ENCODE assay signal across 8 cellular contexts in genomic region chr18:11980148-11980554, GRCh38. TPM values are rescaled to one million over a fixed set of nuclear protein-coding genes. Genes with fewer than 3 reads are reported as not detected.
DNase-seq lines count a peak whose midpoint lies in the region; ATAC-seq and TF ChIP-seq lines count a peak whose summit lies in the region.

No MANE protein-coding gene starts in this region.

- peak overlapping the region; percentile 87 for H3K4me3 Mint-ChIP-seq in activated CD8-positive, alpha-beta memory T cell treated with anti-CD3 and anti-CD28 coated beads, Interleukin-2, amount 10 ng/mL, durations not matched to agents 7 days and 5 days
- H3K4me3 Mint-ChIP-seq in activated T-helper 17 cell treated with anti-CD3 and anti-CD28 coated beads, Interleukin-2, amount 50 U/mL, for 72 hours = peak overlapping the region; percentile 91

- no peak for ATAC-seq in activated CD8-positive, alpha-beta memory T cell treated with anti-CD3 and anti-CD28 coated beads, Interleukin-2, amount 10 ng/mL, durations not matched to agents 7 days and 5 days
- ATAC-seq in activated T-helper 17 cell treated with anti-CD3 and anti-CD28 coated beads, Interleukin-2, amount 50 U/mL, for 72 hours (replicated peaks) = no peak
- no peak for ATAC-seq in GM18498 (IDR thresholded peaks at IDR 0.05; ENCODE audit: unreplicated experiment)

- intact Hi-C loops in tibial artery (cut with DNase I; ENCODE audit: low total_unique reads) = loop anchor here (5.0 kb wide), 1 partner anchor 33 kb away; no protein-coding TSS in a partner anchor

- H3K36me3 ChIP-seq in kidney epithelial cell (ENCODE audit: control insufficient read depth, insufficient read depth, low read length) = no peaks in the 10 kb centered on the region
- H3K36me3 ChIP-seq in tibial artery = no peaks in the 10 kb centered on the region

- no peaks in the 10 kb centered on the region for H3K27me3 ChIP-seq in kidney epithelial cell (ENCODE audit: control insufficient read depth, insufficient read depth, low read length)
- no peaks in the 10 kb centered on the region for H3K27me3 ChIP-seq in tibial artery

- H3K36me3 Mint-ChIP-seq in activated CD8-positive, alpha-beta memory T cell treated with anti-CD3 and anti-CD28 coated beads, Interleukin-2, amount 10 ng/mL, durations not matched to agents 7 days and 5 days = no peaks in the 10 kb centered on the region
- no peaks in the 10 kb centered on the region for H3K36me3 Mint-ChIP-seq in activated T-helper 17 cell treated with anti-CD3 and anti-CD28 coated beads, Interleukin-2, amount 50 U/mL, for 72 hours (ENCODE audit: low read depth)

- TF ChIP-seq CTCF in kidney epithelial cell (IDR thresholded peaks at IDR 0.05; ENCODE audit: insufficient read depth, low read length, poor library complexity, severe bottlenecking) (no peak), tibial artery (IDR thresholded peaks at IDR 0.05) (no peak)

- CTCF ChIA-PET in activated CD8-positive, alpha-beta memory T cell treated with anti-CD3 and anti-CD28 coated beads, Interleukin-2, amount 10 ng/mL, durations not matched to agents 7 days and 5 days (lab: Charles Lee) = interaction anchor here (0.7 to 3.1 kb wide), 7 partner anchors 15 to 292 kb away, joined by 3 to 13 read pairs (median 4); no protein-coding TSS in a partner anchor

- no peaks in the 10 kb centered on the region for H3K9me3 Mint-ChIP-seq in activated CD8-positive, alpha-beta memory T cell treated with anti-CD3 and anti-CD28 coated beads, Interleukin-2, amount 10 ng/mL, durations not matched to agents 7 days and 5 days (ENCODE audit: low read depth)
- no peaks in the 10 kb centered on the region for H3K9me3 Mint-ChIP-seq in activated T-helper 17 cell treated with anti-CD3 and anti-CD28 coated beads, Interleukin-2, amount 50 U/mL, for 72 hours

- H3K27me3 Mint-ChIP-seq in activated CD8-positive, alpha-beta memory T cell treated with anti-CD3 and anti-CD28 coated beads, Interleukin-2, amount 10 ng/mL, durations not matched to agents 7 days and 5 days = peaks cover 3% of the 10 kb centered on the region
- H3K27me3 Mint-ChIP-seq in activated T-helper 17 cell treated with anti-CD3 and anti-CD28 coated beads, Interleukin-2, amount 50 U/mL, for 72 hours = no peaks in the 10 kb centered on the region

- no peak for DNase-seq in activated CD8-positive, alpha-beta memory T cell treated with anti-CD3 and anti-CD28 coated beads, Interleukin-2, amount 10 ng/mL, durations not matched to agents 7 days and 5 days
- no peak for DNase-seq in activated CD8-positive, alpha-beta memory T cell treated with anti-CD3 and anti-CD28 coated beads, Interleukin-2, amount 50 U/mL, for 4 hours
- DNase-seq in kidney epithelial cell (ENCODE audit: low read depth) (no peak), tibial artery (peak in 1 of 2 donors; percentile 32), NCI-H2196 (lab: John Stamatoyannopoulos, UW; ENCODE audit: unreplicated experiment) (no peak), T-helper 9 cell (no peak)

- peak overlapping the region; percentile 61 for H3K4me3 ChIP-seq in kidney epithelial cell (ENCODE audit: low read depth, low read length)
- peak overlapping the region; percentile 75 to 88 for H3K4me3 ChIP-seq in tibial artery

- peaks cover 22% of the 10 kb centered on the region for H3K4me1 Mint-ChIP-seq in activated CD8-positive, alpha-beta memory T cell treated with anti-CD3 and anti-CD28 coated beads, Interleukin-2, amount 10 ng/mL, durations not matched to agents 7 days and 5 days
- H3K4me1 Mint-ChIP-seq in activated T-helper 17 cell treated with anti-CD3 and anti-CD28 coated beads, Interleukin-2, amount 50 U/mL, for 72 hours = peaks cover 4% of the 10 kb centered on the region

- peak overlapping the region; percentile 89 to 96 for H3K27ac ChIP-seq in tibial artery

- H3K9me3 ChIP-seq in tibial artery = no peaks in the 10 kb centered on the region

- H3K27ac Mint-ChIP-seq in activated CD8-positive, alpha-beta memory T cell treated with anti-CD3 and anti-CD28 coated beads, Interleukin-2, amount 10 ng/mL, durations not matched to agents 7 days and 5 days = peak overlapping the region; percentile 72
- peak overlapping the region; percentile 72 for H3K27ac Mint-ChIP-seq in activated T-helper 17 cell treated with anti-CD3 and anti-CD28 coated beads, Interleukin-2, amount 50 U/mL, for 72 hours

- H3K4me1 ChIP-seq in tibial artery = peaks cover 4 to 16% (median 10%) of the 10 kb centered on the region in 4 donors

RNA-seq across cellular contexts. Expression of gene IMPA2, which starts 1.2 kb away (rescaled TPM):
- total RNA-seq in activated CD8-positive, alpha-beta memory T cell treated with anti-CD3 and anti-CD28 coated beads, Interleukin-2, amount 10 ng/mL, durations not matched to agents 7 days and 5 days = 10 to 100 TPM; 14.1 to 19.1 TPM
- total RNA-seq in activated T-helper 17 cell treated with anti-CD3 and anti-CD28 coated beads, Interleukin-2, amount 50 U/mL, for 72 hours = 10 to 100 TPM; 18.3 to 23.7 TPM
- 24.9 and 30.7 TPM in 2 replicates for total RNA-seq in kidney epithelial cell
